Comparison of ENCODE assay signal across 22 cellular contexts in the genomic region with DNA sequence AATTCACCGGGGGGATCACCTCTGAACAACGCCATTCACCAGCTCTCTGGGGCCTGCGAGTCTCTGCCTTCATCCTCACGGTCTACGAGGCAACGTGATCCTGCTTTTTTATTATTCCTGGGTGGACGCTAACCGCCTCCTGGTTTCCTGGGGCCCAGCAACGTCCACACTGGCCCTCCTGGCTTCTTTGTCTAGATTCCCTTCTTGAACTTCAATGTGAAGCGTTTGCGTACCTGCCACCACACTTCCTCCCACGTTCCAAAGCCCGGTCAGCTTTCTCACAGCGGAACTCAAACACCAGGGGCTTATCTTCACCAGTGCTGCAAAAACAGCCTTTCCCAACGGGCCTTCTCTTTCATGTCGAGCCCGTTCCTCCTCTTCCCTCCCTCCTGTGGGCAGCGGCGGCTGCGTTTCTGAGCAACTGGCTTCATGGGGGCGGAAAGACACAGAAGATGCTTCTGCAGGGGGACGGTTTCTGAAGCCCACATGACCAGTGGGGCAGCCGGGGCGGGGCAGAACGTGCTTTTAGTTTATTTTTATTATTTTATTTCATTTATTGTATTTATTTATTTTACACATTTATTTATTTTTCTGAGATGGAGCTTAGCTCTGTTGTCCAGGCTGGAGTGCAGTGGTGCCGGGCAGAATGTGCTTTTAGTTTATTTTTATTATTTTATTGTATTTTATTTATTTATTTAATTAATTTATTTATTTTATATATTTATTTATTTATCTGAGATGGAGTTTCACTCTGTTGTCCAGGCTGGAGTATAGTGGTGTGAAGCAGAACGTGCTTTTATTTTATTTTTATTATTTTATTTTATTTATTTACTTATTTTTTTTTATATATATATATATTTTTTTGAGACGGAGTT.
"Had no signal": no experiment of that assay in that cellular context is flagged by ENCODE, and none has a peak within 500 bp of the region (broad histone marks: within the 10 kb centered on the region; RNA-seq: fewer than 3 reads in every experiment).

No MANE protein-coding gene starts in this region.

- H3K36me3 ChIP-seq: gastrocnemius medialis, thyroid gland had no signal

- H3K4me3 ChIP-seq: gastrocnemius medialis, thyroid gland had no signal

- H3K27ac ChIP-seq: gastrocnemius medialis, thyroid gland had no signal

- H3K4me1 ChIP-seq: gastrocnemius medialis, thyroid gland had no signal

- FAIRE-seq: endothelial cell of umbilical vein, islet of Langerhans had no signal

- H3K9me3 ChIP-seq: gastrocnemius medialis, thyroid gland had no signal

- H3K9me3 Mint-ChIP-seq: activated CD4-positive, alpha-beta memory T cell treated with anti-CD3 and anti-CD28 coated beads, Interleukin-2, amount 10 ng/mL, durations not matched to agents 7 days and 5 days; activated naive CD4-positive, alpha-beta T cell treated with anti-CD3 and anti-CD28 coated beads, Interleukin-2, amount 50 U/mL, for 72 hours; activated T-cell treated with anti-CD3 and anti-CD28 coated beads, Interleukin-2, amount 50 U/mL, for 24 hours; nephron; stimulated activated naive CD8-positive, alpha-beta T cell treated with anti-CD3 and anti-CD28 coated beads, Interleukin-15, Interleukin-2, amounts not matched to agents 100 ng/mL and 50 ng/mL, for 24 hours had no signal

- H3K4me3 Mint-ChIP-seq: activated CD4-positive, alpha-beta memory T cell treated with anti-CD3 and anti-CD28 coated beads, Interleukin-2, amount 10 ng/mL, durations not matched to agents 7 days and 5 days; activated T-cell treated with anti-CD3 and anti-CD28 coated beads, Interleukin-2, amount 50 U/mL, for 24 hours; activated T-helper 17 cell treated with anti-CD3 and anti-CD28 coated beads, Interleukin-2, amount 50 U/mL, for 72 hours; brain; stimulated activated naive CD8-positive, alpha-beta T cell treated with anti-CD3 and anti-CD28 coated beads, Interleukin-15, Interleukin-2, amounts not matched to agents 100 ng/mL and 50 ng/mL, for 24 hours had no signal

- H3K27me3 Mint-ChIP-seq: activated CD4-positive, alpha-beta memory T cell treated with anti-CD3 and anti-CD28 coated beads, Interleukin-2, amount 10 ng/mL, durations not matched to agents 7 days and 5 days had no signal

- H3K36me3 Mint-ChIP-seq: activated naive CD4-positive, alpha-beta T cell treated with anti-CD3 and anti-CD28 coated beads, Interleukin-2, amount 50 U/mL, for 72 hours; brain had no signal

- H3K4me1 Mint-ChIP-seq: activated CD4-positive, alpha-beta memory T cell treated with anti-CD3 and anti-CD28 coated beads, Interleukin-2, amount 10 ng/mL, durations not matched to agents 7 days and 5 days; activated T-helper 17 cell treated with anti-CD3 and anti-CD28 coated beads, Interleukin-2, amount 50 U/mL, for 72 hours had no signal

- H3K27ac Mint-ChIP-seq: activated CD4-positive, alpha-beta memory T cell treated with anti-CD3 and anti-CD28 coated beads, Interleukin-2, amount 10 ng/mL, durations not matched to agents 7 days and 5 days; activated naive CD4-positive, alpha-beta T cell treated with anti-CD3 and anti-CD28 coated beads, Interleukin-2, amount 50 U/mL, for 72 hours; activated T-cell treated with anti-CD3 and anti-CD28 coated beads, Interleukin-2, amount 50 U/mL, for 24 hours; activated T-helper 17 cell treated with anti-CD3 and anti-CD28 coated beads, Interleukin-2, amount 50 U/mL, for 72 hours; nephron; stimulated activated naive CD8-positive, alpha-beta T cell treated with anti-CD3 and anti-CD28 coated beads, Interleukin-15, Interleukin-2, amounts not matched to agents 100 ng/mL and 50 ng/mL, for 24 hours had no signal

- H3K27me3 ChIP-seq: gastrocnemius medialis, thyroid gland had no signal

- DNase-seq: activated CD4-positive, alpha-beta memory T cell treated with anti-CD3 and anti-CD28 coated beads, Interleukin-2, amount 10 ng/mL, durations not matched to agents 7 days and 5 days; activated CD4-positive, alpha-beta T cell treated with anti-CD3 and anti-CD28 coated beads for 4 hours; activated CD4-positive, CD25-positive, alpha-beta regulatory T cell; activated T-cell treated with anti-CD3 and anti-CD28 coated beads, Interleukin-2, amount 50 U/mL, for 24 hours; aorta; effector CD8-positive, alpha-beta T cell; gastrocnemius medialis; hypothalamus; mesenchymal stem cell; occipital lobe; posterior cingulate gyrus; stimulated activated CD4-positive, alpha-beta T cell treated with anti-CD3 and anti-CD28 coated beads, Interleukin-12 subunit alpha, Interleukin-12 subunit beta, amount 100 ng/mL, for 4 hours; substantia nigra; T-helper 9 cell; thyroid gland had no signal
